In genomic region chr11:113689711-113690618, GRCh38 we compare ENCODE assay signal across 20 cellular contexts. TPM values are rescaled to one million over a fixed set of nuclear protein-coding genes. Genes with fewer than 3 reads are reported as not detected.
DNase-seq lines count a peak whose midpoint lies in the region; ATAC-seq, FAIRE-seq and TF ChIP-seq lines count a peak whose summit lies in the region.
"Had no signal": no experiment of that assay in that cellular context is flagged by ENCODE, and none has a peak within 500 bp of the region (broad histone marks: within the 10 kb centered on the region; RNA-seq: fewer than 3 reads in every experiment).

No MANE protein-coding gene starts in this region.

- H3K9me3 ChIP-seq in HepG2 (ENCODE audit: low read length) (no peaks in the 10 kb centered on the region), right lobe of liver (no peaks in the 10 kb centered on the region), H9 (ENCODE audit: control insufficient read depth, low read depth, low read length) (no peaks in the 10 kb centered on the region)
- H3K9me3 ChIP-seq: adrenal gland; BLaER1 treated with 17β-estradiol and CSF1 and Interleukin-3, amounts not matched to agents 10 nM and 100 nM; esophagus muscularis mucosa; left ventricle myocardium inferior; thoracic aorta had no signal

- no peak overlapping the region for H4K91ac ChIP-seq in H9 (ENCODE audit: insufficient read length, low read depth, low read length)

- no peak for FAIRE-seq in HepG2 (lab: Jason Lieb, UNC)
- no peak for FAIRE-seq in D721Med (lab: Jason Lieb, UNC)
- FAIRE-seq: A204.1 had no signal

- TF ChIP-seq POLR2A in HepG2 (IDR thresholded peaks at IDR 0.05; ENCODE audit: insufficient read depth in 1 of 2, low read depth in 2 of 2, low read length in 2 of 2): no peak
- no peak for TF ChIP-seq POLR2A in right lobe of liver (IDR thresholded peaks at IDR 0.05)

- H3K27ac ChIP-seq in HepG2 (ENCODE audit: extremely low read length, insufficient read depth, low read length) (no peak overlapping the region), right lobe of liver (no peak overlapping the region), H9 (ENCODE audit: insufficient read length, low read depth, low read length) (no peak overlapping the region)
- H3K27ac ChIP-seq: adrenal gland, cardiac muscle cell, esophagus muscularis mucosa, left ventricle myocardium inferior, thoracic aorta had no signal

- H3K79me2 ChIP-seq in HepG2 (ENCODE audit: insufficient read depth, low read length) (no peaks in the 10 kb centered on the region), H9 (ENCODE audit: insufficient read depth, low read length) (no peaks in the 10 kb centered on the region)

- BruUV-seq in HepG2 (replicated peaks; lab: Mats Ljungman, UMichigan): no TSS peak

- H3K36me3 Mint-ChIP-seq in activated T-helper 1 cell treated with anti-CD3 and anti-CD28 coated beads, Interleukin-12 subunit alpha, Interleukin-12 subunit beta, Interleukin-2, Interleukin-4 antibody, amounts not matched to agents 30 ng/mL and 10 ng/mL and 1 ng/mL, durations not matched to agents 14 hours and 24 hours and 36 hours (ENCODE audit: low read depth): no peaks in the 10 kb centered on the region
- H3K36me3 Mint-ChIP-seq in mesothelial cell of epicardium: no peaks in the 10 kb centered on the region
- H3K36me3 Mint-ChIP-seq in H9 (ENCODE audit: insufficient read depth in 1 of 3, low read depth in 3 of 3): no peaks in the 10 kb centered on the region
- H3K36me3 Mint-ChIP-seq: naive B cell had no signal

- H3K4me3 ChIP-seq in HepG2 (replicated peaks in 1 of 3; ENCODE audit: insufficient read depth in 1 of 3, low read depth in 2 of 3, low read length in 3 of 3): no peak overlapping the region
- no peak overlapping the region for H3K4me3 ChIP-seq in right lobe of liver
- H3K4me3 ChIP-seq: adrenal gland; BLaER1 treated with 17β-estradiol and CSF1 and Interleukin-3, amounts not matched to agents 10 nM and 100 nM; cardiac muscle cell; esophagus muscularis mucosa; left ventricle myocardium inferior; thoracic aorta had no signal

- no peaks in the 10 kb centered on the region for H3K79me1 ChIP-seq in H9 (ENCODE audit: insufficient read depth, low read depth, low read length, poor library complexity, severe bottlenecking)

- peaks cover 9% of the 10 kb centered on the region; the same call in 1 of the 2 replicates for H3K4me1 ChIP-seq in HepG2 (ENCODE audit: insufficient read depth, low read length)
- no peaks in the 10 kb centered on the region for H3K4me1 ChIP-seq in right lobe of liver
- H3K4me1 ChIP-seq in H9 (ENCODE audit: insufficient read depth, low read length): 0 out of 2 replicates have a peak, but pooled peaks cover 3% of the 10 kb centered on the region
- H3K4me1 ChIP-seq: adrenal gland, left ventricle myocardium inferior had no signal

- H3K23me2 ChIP-seq in H9 (ENCODE audit: insufficient read length, low read depth, low read length, poor library complexity, severe bottlenecking): no peaks in the 10 kb centered on the region

- H4K8ac ChIP-seq in H9 (replicated peaks; ENCODE audit: insufficient read length, low read depth, low read length): no peak overlapping the region

- in situ Hi-C loops in HepG2 (cut with HindIII; ENCODE audit: extremely low pct_ligation_motif_present, low pct_unique_long_range_greater_than_20kb): no loop called here

- no peak overlapping the region for H2BK12ac ChIP-seq in H9 (ENCODE audit: insufficient read length, low read depth, low read length)

- TF ChIP-seq EP300 in HepG2 (IDR thresholded peaks at IDR 0.05; ENCODE audit: low read depth in 2 of 2, low read length in 2 of 2) (no peak), HepG2 (CRISPR knock-in tag; IDR thresholded peaks at IDR 0.05; ENCODE audit: borderline replicate concordance) (no peak)

- H2AFZ ChIP-seq in HepG2 (ENCODE audit: low read length) (no peak overlapping the region), H9 (ENCODE audit: low read length) (no peak overlapping the region)

- no peak overlapping the region for H3T11ph ChIP-seq in H9 (ENCODE audit: low read length)

- TF ChIP-seq CTCF in HepG2 (CRISPR knock-in tag; IDR thresholded peaks at IDR 0.05) (no peak), right lobe of liver (IDR thresholded peaks at IDR 0.05) (no peak), mesothelial cell of epicardium (IDR thresholded peaks at IDR 0.05; ENCODE audit: unreplicated experiment) (no peak), D721Med (IDR thresholded peaks at IDR 0.05; ENCODE audit: insufficient read depth, missing control alignments) (no peak), H9 (conservative IDR thresholded peaks at IDR 0.05) (no peak)

- peak overlapping the region; percentile 40 for H3K27ac Mint-ChIP-seq in activated T-helper 1 cell treated with anti-CD3 and anti-CD28 coated beads, Interleukin-12 subunit alpha, Interleukin-12 subunit beta, Interleukin-2, Interleukin-4 antibody, amounts not matched to agents 30 ng/mL and 10 ng/mL and 1 ng/mL, durations not matched to agents 14 hours and 24 hours and 36 hours
- H3K27ac Mint-ChIP-seq in mesothelial cell of epicardium (peak overlapping the region; percentile 8), H9 (peak overlapping the region in 1 of 3 experiments; percentile 23; a peak in 3 of 7 replicates)

- no peak overlapping the region for H3K9ac ChIP-seq in HepG2 (ENCODE audit: insufficient read depth, low read depth, low read length)
- H3K9ac ChIP-seq in H9 (ENCODE audit: extremely low read depth, insufficient read length, low read length): no peak overlapping the region
- H3K9ac ChIP-seq: BLaER1 treated with 17β-estradiol and CSF1 and Interleukin-3, amounts not matched to agents 10 nM and 100 nM had no signal

- H3K4me2 ChIP-seq in HepG2 (ENCODE audit: low read depth, low read length) (no peak overlapping the region), H9 (ENCODE audit: insufficient read depth, insufficient read length, low read length) (no peak overlapping the region)

- no peak for TF ChIP-seq RAD21 in HepG2 (CRISPR knock-in tag; IDR thresholded peaks at IDR 0.05)

- H3K23ac ChIP-seq in H9 (ENCODE audit: insufficient read length, low read depth, low read length): no peak overlapping the region

- no peak overlapping the region for H2AK5ac ChIP-seq in H9 (ENCODE audit: insufficient read length, low read length)

- DNase-seq in HepG2 (ENCODE audit: low spot score) (no peak), right lobe of liver (no peak), mesothelial cell of epicardium (ENCODE audit: low spot score in 2 of 2, unreplicated experiment in 2 of 2) (no peak), NCI-H345 (lab: John Stamatoyannopoulos, UW) (no peak), D721Med (ENCODE audit: insufficient read length, low spot score) (no peak), H9 (no peak)
- no peak for DNase-seq in activated T-helper 1 cell treated with anti-CD3 and anti-CD28 coated beads, Interleukin-12 subunit alpha, Interleukin-12 subunit beta, Interleukin-2, Interleukin-4 antibody, amounts not matched to agents 30 ng/mL and 10 ng/mL and 1 ng/mL, durations not matched to agents 14 hours and 24 hours and 36 hours (ENCODE audit: low spot score)
- DNase-seq in activated naive CD4-positive, alpha-beta T cell treated with Interleukin-2 at 50 U/mL for 16 hours: no peak
- DNase-seq: activated CD4-positive, CD25-positive, alpha-beta regulatory T cell; GDM1; left ventricle myocardium inferior; naive B cell; NCI-H187; NCI-H510A had no signal

- no peak overlapping the region for H2BK120ac ChIP-seq in H9 (ENCODE audit: low read depth, low read length, poor library complexity, severe bottlenecking)

- no peaks in the 10 kb centered on the region for H3K27me3 ChIP-seq in HepG2 (ENCODE audit: control insufficient read depth in 1 of 2, insufficient read depth in 2 of 2, low read length in 2 of 2)
- H3K27me3 ChIP-seq in right lobe of liver: no peaks in the 10 kb centered on the region
- no peaks in the 10 kb centered on the region for H3K27me3 ChIP-seq in H9 (ENCODE audit: insufficient read depth, low read length)
- H3K27me3 ChIP-seq: adrenal gland; BLaER1 treated with 17β-estradiol and CSF1 and Interleukin-3, amounts not matched to agents 10 nM and 100 nM; cardiac muscle cell; esophagus muscularis mucosa had no signal

- POLR2A ChIA-PET in HepG2 (lab: Yijun Ruan, JAX): no interaction called here

- no peak overlapping the region for H3K14ac ChIP-seq in H9 (ENCODE audit: insufficient read depth, low read length)

- H3K4me3 Mint-ChIP-seq in activated T-helper 1 cell treated with anti-CD3 and anti-CD28 coated beads, Interleukin-12 subunit alpha, Interleukin-12 subunit beta, Interleukin-2, Interleukin-4 antibody, amounts not matched to agents 30 ng/mL and 10 ng/mL and 1 ng/mL, durations not matched to agents 14 hours and 24 hours and 36 hours: no peak overlapping the region
- H3K4me3 Mint-ChIP-seq in mesothelial cell of epicardium (no peak overlapping the region), H9 (no peak overlapping the region)

- H3K18ac ChIP-seq in H9 (ENCODE audit: insufficient read length, low read depth, low read length): no peak overlapping the region

- H2BK20ac ChIP-seq in H9 (ENCODE audit: low read depth, low read length, poor library complexity, severe bottlenecking): no peak overlapping the region

- no peak overlapping the region for H2BK5ac ChIP-seq in H9 (ENCODE audit: insufficient read length, low read length)

- no peaks in the 10 kb centered on the region for H4K20me1 ChIP-seq in HepG2 (ENCODE audit: insufficient read depth, low read length)
- H4K20me1 ChIP-seq in H9 (ENCODE audit: control insufficient read depth, insufficient read depth, insufficient read length): no peaks in the 10 kb centered on the region
- H4K20me1 ChIP-seq: BLaER1 treated with 17β-estradiol and CSF1 and Interleukin-3, amounts not matched to agents 10 nM and 100 nM had no signal

- 68% methylated on average over 16 of the region's 20 CpGs for WGBS in HepG2 (ENCODE audit: low lambda C conversion rate)
- WGBS in right lobe of liver (ENCODE audit: insufficient coverage, low coverage, low lambda C conversion rate, missing lambda C conversion rate): 86% methylated on average over 12 of the region's 20 CpGs
- no CpG with 5 or more reads among the region's 20 CpGs for WGBS in H9 (ENCODE audit: extremely low coverage, insufficient read length, low lambda C conversion rate)

- H3K36me3 ChIP-seq in HepG2 (replicated peaks in 1 of 2; ENCODE audit: control insufficient read depth in 1 of 2, insufficient read depth in 2 of 2, low read length in 2 of 2) (no peaks in the 10 kb centered on the region), right lobe of liver (no peaks in the 10 kb centered on the region)
- H3K36me3 ChIP-seq: adrenal gland; BLaER1 treated with 17β-estradiol and CSF1 and Interleukin-3, amounts not matched to agents 10 nM and 100 nM; cardiac muscle cell; left ventricle myocardium inferior; thoracic aorta had no signal

- peaks cover 17% of the 10 kb centered on the region for H3K4me1 Mint-ChIP-seq in activated T-helper 1 cell treated with anti-CD3 and anti-CD28 coated beads, Interleukin-12 subunit alpha, Interleukin-12 subunit beta, Interleukin-2, Interleukin-4 antibody, amounts not matched to agents 30 ng/mL and 10 ng/mL and 1 ng/mL, durations not matched to agents 14 hours and 24 hours and 36 hours (ENCODE audit: low read depth)
- H3K4me1 Mint-ChIP-seq in mesothelial cell of epicardium (peaks cover 16% of the 10 kb centered on the region), H9 (peaks cover 4 to 6% of the 10 kb centered on the region in 2 experiments; a peak in 3 of 4 replicates)

- no peak overlapping the region for H3K56ac ChIP-seq in H9 (ENCODE audit: insufficient read length, low read depth, low read length)

- H4K5ac ChIP-seq in H9 (ENCODE audit: insufficient read length, low read depth, low read length): no peak overlapping the region

- H2BK15ac ChIP-seq in H9 (ENCODE audit: low read depth, low read length): no peak overlapping the region

- H3K27me3 Mint-ChIP-seq in activated T-helper 1 cell treated with anti-CD3 and anti-CD28 coated beads, Interleukin-12 subunit alpha, Interleukin-12 subunit beta, Interleukin-2, Interleukin-4 antibody, amounts not matched to agents 30 ng/mL and 10 ng/mL and 1 ng/mL, durations not matched to agents 14 hours and 24 hours and 36 hours (ENCODE audit: insufficient read depth): no peaks in the 10 kb centered on the region
- H3K27me3 Mint-ChIP-seq in mesothelial cell of epicardium (ENCODE audit: low read depth) (no peaks in the 10 kb centered on the region), H9 (ENCODE audit: low read depth) (peaks cover 2% of the 10 kb centered on the region)
- H3K27me3 Mint-ChIP-seq: naive B cell had no signal

- no peaks in the 10 kb centered on the region for H3K9me3 Mint-ChIP-seq in activated T-helper 1 cell treated with anti-CD3 and anti-CD28 coated beads, Interleukin-12 subunit alpha, Interleukin-12 subunit beta, Interleukin-2, Interleukin-4 antibody, amounts not matched to agents 30 ng/mL and 10 ng/mL and 1 ng/mL, durations not matched to agents 14 hours and 24 hours and 36 hours
- H3K9me3 Mint-ChIP-seq in mesothelial cell of epicardium (no peaks in the 10 kb centered on the region), H9 (no peaks in the 10 kb centered on the region)
- H3K9me3 Mint-ChIP-seq: naive B cell had no signal

- ATAC-seq in HepG2 (peak; percentile 13; the same call in 2 of the 3 replicates), right lobe of liver (no peak)

- no peak overlapping the region for H3K4ac ChIP-seq in H9 (ENCODE audit: low read depth, low read length)

- intact Hi-C loops in HepG2 (cut with micrococcal nuclease; ENCODE audit: unreplicated experiment): no loop called here
- intact Hi-C loops in right lobe of liver (cut with DNase I): no loop called here
- intact Hi-C loops in activated T-helper 1 cell treated with anti-CD3 and anti-CD28 coated beads, Interleukin-12 subunit alpha, Interleukin-12 subunit beta, Interleukin-2, Interleukin-4 antibody, amounts not matched to agents 30 ng/mL and 10 ng/mL and 1 ng/mL, durations not matched to agents 14 hours and 24 hours and 36 hours (cut with micrococcal nuclease): no loop called here

- CTCF ChIA-PET in HepG2 (lab: Yijun Ruan, JAX; ENCODE audit: low intra/inter-chr PET ratio, low total read pairs): no interaction called here

RNA-seq across cellular contexts. Expression of gene TMPRSS5, which starts 16.1 kb away (rescaled TPM):
- total RNA-seq in HepG2 (2016; rRNA removed; fragmentation: Illumina TruSeq; extraction: Trizol) (0.40 TPM in 1 of 2 replicates, not detected in the other), right lobe of liver (under 1 TPM in 4 of 6 experiments, not detected in 2; 0.12 to 0.75 (median 0.43) TPM), mesothelial cell of epicardium (2.3 to 3.5 TPM (median 2.4 TPM) in 3 replicates), H9 (2021) (0.37 and 0.81 TPM in 2 replicates)
- total RNA-seq in HepG2 (2016; cell fraction: cytosol; rRNA removed; fragmentation: Illumina TruSeq; extraction: Trizol; ENCODE audit: low read depth): not detected in 2 replicates
- 0.12 and 0.37 TPM in 2 replicates for total RNA-seq in HepG2 (2016; cell fraction: insoluble cytoplasmic fraction; rRNA removed; fragmentation: Illumina TruSeq; extraction: Trizol)
- 0.07 and 0.09 TPM in 2 replicates for total RNA-seq in HepG2 (2016; cell fraction: membrane; rRNA removed; fragmentation: Illumina TruSeq; extraction: Trizol)
- total RNA-seq in HepG2 (2016; cell fraction: nucleus; rRNA removed; fragmentation: Illumina TruSeq; extraction: Trizol): 0.85 and 0.96 TPM in 2 replicates
- polyA plus RNA-seq in HepG2 (2011; rRNA removed): 0.65 and 0.96 TPM in 2 replicates
- polyA plus RNA-seq in HepG2 (2011; cell fraction: cytosol; rRNA removed): 0.29 and 0.34 TPM in 2 replicates
- 3.2 and 5.2 TPM in 2 replicates for polyA plus RNA-seq in HepG2 (2011; cell fraction: nucleus; rRNA removed)
- polyA plus RNA-seq in HepG2 (2012): 0.29 and 0.43 TPM in 2 replicates
- not detected in 2 replicates for polyA plus RNA-seq in HepG2 (2016; cell fraction: cytosol; fragmentation: Illumina TruSeq; extraction: Trizol; ENCODE audit: low read depth)
- polyA plus RNA-seq in HepG2 (2016; cell fraction: insoluble cytoplasmic fraction; fragmentation: Illumina TruSeq; extraction: Trizol; ENCODE audit: low read depth): not detected in 2 replicates
- not detected in 2 replicates for polyA plus RNA-seq in HepG2 (2016; cell fraction: membrane; fragmentation: Illumina TruSeq; extraction: Trizol; ENCODE audit: low read depth)
- polyA plus RNA-seq in HepG2 (2016; cell fraction: nucleus; fragmentation: Illumina TruSeq; extraction: Trizol; ENCODE audit: insufficient read depth, low read depth): 1.5 and 3.5 TPM in 2 replicates
- 0.49 and 0.68 TPM in 2 replicates for polyA minus RNA-seq in HepG2 (2011; rRNA and poly(A)+ RNA removed; ENCODE audit: low replicate concordance)
- not detected in 2 replicates for polyA minus RNA-seq in HepG2 (2011; cell fraction: cytosol; rRNA and poly(A)+ RNA removed)
- 1.3 and 1.7 TPM in 2 replicates for polyA minus RNA-seq in HepG2 (2011; cell fraction: nucleus; rRNA and poly(A)+ RNA removed)
- 0.66 and 1.6 TPM in 2 replicates for total RNA-seq in activated T-helper 1 cell treated with anti-CD3 and anti-CD28 coated beads, Interleukin-12 subunit alpha, Interleukin-12 subunit beta, Interleukin-2, Interleukin-4 antibody, amounts not matched to agents 30 ng/mL and 10 ng/mL and 1 ng/mL, durations not matched to agents 14 hours and 24 hours and 36 hours
- polyA plus RNA-seq: cardiac muscle cell had no signal
